Comparison of ENCODE assay signal across 2 cellular contexts in genomic region chr1:31346882-31347281, GRCh38.
TF ChIP-seq lines count a peak whose summit lies in the region.

No MANE protein-coding gene starts in this region.

TF ChIP-seq in HepG2, 621 proteins besides CTCF, POLR2A, EP300 and RAD21:
- peak in 1 of 2 experiments; percentile 51; a peak in 2 of 4 replicates for TF ChIP-seq MAFK (conservative IDR thresholded peaks at IDR 0.05 in 1 of 2, IDR thresholded peaks at IDR 0.05 in 1 of 2; ENCODE audit: low read length in 2 of 2)
- peak; percentile 31; the same call in 1 of the 2 replicates for TF ChIP-seq MAFF (IDR thresholded peaks at IDR 0.05; ENCODE audit: low read depth, low read length)
- TF ChIP-seq ATF4 (CRISPR knock-in tag; IDR thresholded peaks at IDR 0.05) = no peak

TF ChIP-seq in K562, 482 proteins besides CTCF, POLR2A, EP300 and RAD21:
- TF ChIP-seq ZNF184 (CRISPR knock-in tag; IDR thresholded peaks at IDR 0.05) = no peak
- TF ChIP-seq, protein P1, sequence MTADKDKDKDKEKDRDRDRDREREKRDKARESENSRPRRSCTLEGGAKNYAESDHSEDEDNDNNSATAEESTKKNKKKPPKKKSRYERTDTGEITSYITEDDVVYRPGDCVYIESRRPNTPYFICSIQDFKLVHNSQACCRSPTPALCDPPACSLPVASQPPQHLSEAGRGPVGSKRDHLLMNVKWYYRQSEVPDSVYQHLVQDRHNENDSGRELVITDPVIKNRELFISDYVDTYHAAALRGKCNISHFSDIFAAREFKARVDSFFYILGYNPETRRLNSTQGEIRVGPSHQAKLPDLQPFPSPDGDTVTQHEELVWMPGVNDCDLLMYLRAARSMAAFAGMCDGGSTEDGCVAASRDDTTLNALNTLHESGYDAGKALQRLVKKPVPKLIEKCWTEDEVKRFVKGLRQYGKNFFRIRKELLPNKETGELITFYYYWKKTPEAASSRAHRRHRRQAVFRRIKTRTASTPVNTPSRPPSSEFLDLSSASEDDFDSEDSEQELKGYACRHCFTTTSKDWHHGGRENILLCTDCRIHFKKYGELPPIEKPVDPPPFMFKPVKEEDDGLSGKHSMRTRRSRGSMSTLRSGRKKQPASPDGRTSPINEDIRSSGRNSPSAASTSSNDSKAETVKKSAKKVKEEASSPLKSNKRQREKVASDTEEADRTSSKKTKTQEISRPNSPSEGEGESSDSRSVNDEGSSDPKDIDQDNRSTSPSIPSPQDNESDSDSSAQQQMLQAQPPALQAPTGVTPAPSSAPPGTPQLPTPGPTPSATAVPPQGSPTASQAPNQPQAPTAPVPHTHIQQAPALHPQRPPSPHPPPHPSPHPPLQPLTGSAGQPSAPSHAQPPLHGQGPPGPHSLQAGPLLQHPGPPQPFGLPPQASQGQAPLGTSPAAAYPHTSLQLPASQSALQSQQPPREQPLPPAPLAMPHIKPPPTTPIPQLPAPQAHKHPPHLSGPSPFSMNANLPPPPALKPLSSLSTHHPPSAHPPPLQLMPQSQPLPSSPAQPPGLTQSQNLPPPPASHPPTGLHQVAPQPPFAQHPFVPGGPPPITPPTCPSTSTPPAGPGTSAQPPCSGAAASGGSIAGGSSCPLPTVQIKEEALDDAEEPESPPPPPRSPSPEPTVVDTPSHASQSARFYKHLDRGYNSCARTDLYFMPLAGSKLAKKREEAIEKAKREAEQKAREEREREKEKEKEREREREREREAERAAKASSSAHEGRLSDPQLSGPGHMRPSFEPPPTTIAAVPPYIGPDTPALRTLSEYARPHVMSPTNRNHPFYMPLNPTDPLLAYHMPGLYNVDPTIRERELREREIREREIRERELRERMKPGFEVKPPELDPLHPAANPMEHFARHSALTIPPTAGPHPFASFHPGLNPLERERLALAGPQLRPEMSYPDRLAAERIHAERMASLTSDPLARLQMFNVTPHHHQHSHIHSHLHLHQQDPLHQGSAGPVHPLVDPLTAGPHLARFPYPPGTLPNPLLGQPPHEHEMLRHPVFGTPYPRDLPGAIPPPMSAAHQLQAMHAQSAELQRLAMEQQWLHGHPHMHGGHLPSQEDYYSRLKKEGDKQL (CRISPR knock-in tag; IDR thresholded peaks at IDR 0.05; ENCODE audit: borderline replicate concordance) = no peak
- TF ChIP-seq ZEB2 (IDR thresholded peaks at IDR 0.05) = no peak
- TF ChIP-seq ZNF316 (IDR thresholded peaks at IDR 0.05) = peak; percentile 67
- no peak for TF ChIP-seq E2F6 (IDR thresholded peaks at IDR 0.05; ENCODE audit: borderline replicate concordance in 1 of 2, extremely low read depth in 1 of 2, insufficient read depth in 1 of 2, insufficient read length in 1 of 2, low read depth in 1 of 2, low read length in 1 of 2, poor library complexity in 1 of 2, severe bottlenecking in 1 of 2)
- TF ChIP-seq HOXB6 (CRISPR knock-in tag; IDR thresholded peaks at IDR 0.05; ENCODE audit: borderline replicate concordance) = no peak
- no peak for TF ChIP-seq ZNF232 (CRISPR knock-in tag; IDR thresholded peaks at IDR 0.05)
- TF ChIP-seq NELFE (IDR thresholded peaks at IDR 0.05; ENCODE audit: insufficient read depth, insufficient read length) = no peak
- TF ChIP-seq MAFG (tag; conservative IDR thresholded peaks at IDR 0.05) = peak; percentile 62; the same call in 1 of the 2 replicates
- TF ChIP-seq CCNT2 (IDR thresholded peaks at IDR 0.05; ENCODE audit: borderline replicate concordance, extremely low read depth, insufficient read length, low read depth, low read length) = no peak
- no peak for TF ChIP-seq SIX5 (IDR thresholded peaks at IDR 0.05; ENCODE audit: borderline replicate concordance in 1 of 2, insufficient read depth in 1 of 2, low read depth in 1 of 2, low read length in 2 of 2)
- TF ChIP-seq, protein P2, sequence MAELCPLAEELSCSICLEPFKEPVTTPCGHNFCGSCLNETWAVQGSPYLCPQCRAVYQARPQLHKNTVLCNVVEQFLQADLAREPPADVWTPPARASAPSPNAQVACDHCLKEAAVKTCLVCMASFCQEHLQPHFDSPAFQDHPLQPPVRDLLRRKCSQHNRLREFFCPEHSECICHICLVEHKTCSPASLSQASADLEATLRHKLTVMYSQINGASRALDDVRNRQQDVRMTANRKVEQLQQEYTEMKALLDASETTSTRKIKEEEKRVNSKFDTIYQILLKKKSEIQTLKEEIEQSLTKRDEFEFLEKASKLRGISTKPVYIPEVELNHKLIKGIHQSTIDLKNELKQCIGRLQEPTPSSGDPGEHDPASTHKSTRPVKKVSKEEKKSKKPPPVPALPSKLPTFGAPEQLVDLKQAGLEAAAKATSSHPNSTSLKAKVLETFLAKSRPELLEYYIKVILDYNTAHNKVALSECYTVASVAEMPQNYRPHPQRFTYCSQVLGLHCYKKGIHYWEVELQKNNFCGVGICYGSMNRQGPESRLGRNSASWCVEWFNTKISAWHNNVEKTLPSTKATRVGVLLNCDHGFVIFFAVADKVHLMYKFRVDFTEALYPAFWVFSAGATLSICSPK (IDR thresholded peaks at IDR 0.05; ENCODE audit: borderline replicate concordance) = no peak
- TF ChIP-seq PPARD (CRISPR knock-in tag; IDR thresholded peaks at IDR 0.05) = no peak
- no peak for TF ChIP-seq ATF3 (IDR thresholded peaks at IDR 0.05)
- no peak for TF ChIP-seq ATF3 (CRISPR knock-in tag; conservative IDR thresholded peaks at IDR 0.05)
- TF ChIP-seq RFX1 (IDR thresholded peaks at IDR 0.05) = no peak
- TF ChIP-seq, protein P3, sequence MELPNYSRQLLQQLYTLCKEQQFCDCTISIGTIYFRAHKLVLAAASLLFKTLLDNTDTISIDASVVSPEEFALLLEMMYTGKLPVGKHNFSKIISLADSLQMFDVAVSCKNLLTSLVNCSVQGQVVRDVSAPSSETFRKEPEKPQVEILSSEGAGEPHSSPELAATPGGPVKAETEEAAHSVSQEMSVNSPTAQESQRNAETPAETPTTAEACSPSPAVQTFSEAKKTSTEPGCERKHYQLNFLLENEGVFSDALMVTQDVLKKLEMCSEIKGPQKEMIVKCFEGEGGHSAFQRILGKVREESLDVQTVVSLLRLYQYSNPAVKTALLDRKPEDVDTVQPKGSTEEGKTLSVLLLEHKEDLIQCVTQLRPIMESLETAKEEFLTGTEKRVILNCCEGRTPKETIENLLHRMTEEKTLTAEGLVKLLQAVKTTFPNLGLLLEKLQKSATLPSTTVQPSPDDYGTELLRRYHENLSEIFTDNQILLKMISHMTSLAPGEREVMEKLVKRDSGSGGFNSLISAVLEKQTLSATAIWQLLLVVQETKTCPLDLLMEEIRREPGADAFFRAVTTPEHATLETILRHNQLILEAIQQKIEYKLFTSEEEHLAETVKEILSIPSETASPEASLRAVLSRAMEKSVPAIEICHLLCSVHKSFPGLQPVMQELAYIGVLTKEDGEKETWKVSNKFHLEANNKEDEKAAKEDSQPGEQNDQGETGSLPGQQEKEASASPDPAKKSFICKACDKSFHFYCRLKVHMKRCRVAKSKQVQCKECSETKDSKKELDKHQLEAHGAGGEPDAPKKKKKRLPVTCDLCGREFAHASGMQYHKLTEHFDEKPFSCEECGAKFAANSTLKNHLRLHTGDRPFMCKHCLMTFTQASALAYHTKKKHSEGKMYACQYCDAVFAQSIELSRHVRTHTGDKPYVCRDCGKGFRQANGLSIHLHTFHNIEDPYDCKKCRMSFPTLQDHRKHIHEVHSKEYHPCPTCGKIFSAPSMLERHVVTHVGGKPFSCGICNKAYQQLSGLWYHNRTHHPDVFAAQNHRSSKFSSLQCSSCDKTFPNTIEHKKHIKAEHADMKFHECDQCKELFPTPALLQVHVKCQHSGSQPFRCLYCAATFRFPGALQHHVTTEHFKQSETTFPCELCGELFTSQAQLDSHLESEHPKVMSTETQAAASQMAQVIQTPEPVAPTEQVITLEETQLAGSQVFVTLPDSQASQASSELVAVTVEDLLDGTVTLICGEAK (IDR thresholded peaks at IDR 0.05) = no peak
- TF ChIP-seq, protein P3 (CRISPR knock-in tag; IDR thresholded peaks at IDR 0.05) = no peak
- TF ChIP-seq TARDBP (IDR thresholded peaks at IDR 0.05) = no peak
- TF ChIP-seq IRF2 (CRISPR knock-in tag; IDR thresholded peaks at IDR 0.05) = no peak
- no peak for TF ChIP-seq ARID1B (IDR thresholded peaks at IDR 0.05)
- no peak for TF ChIP-seq FIP1L1 (IDR thresholded peaks at IDR 0.05; ENCODE audit: low read depth, low read length, poor library complexity, severe bottlenecking)
- TF ChIP-seq NKRF (IDR thresholded peaks at IDR 0.05; ENCODE audit: borderline replicate concordance) = no peak
- no peak for TF ChIP-seq PCBP1 (IDR thresholded peaks at IDR 0.05; ENCODE audit: low read depth, low read length, poor library complexity, severe bottlenecking)
- TF ChIP-seq C11orf30 (IDR thresholded peaks at IDR 0.05; ENCODE audit: low read depth) = peak; percentile 65; the same call in 1 of the 2 replicates
